Comparison of ENCODE assay signal across 19 cellular contexts in genomic region chr2:97851172-97851571, GRCh38.
"Had no signal": no experiment of that assay in that cellular context is flagged by ENCODE, and none has a peak within 500 bp of the region (broad histone marks: within the 10 kb centered on the region; RNA-seq: fewer than 3 reads in every experiment).

No MANE protein-coding gene starts in this region.

- ATAC-seq: foreskin keratinocyte; left lung; stimulated activated memory B cell treated with anti-CD40 and anti-IgM and Interleukin-4, amounts not matched to agents 10 μg/mL and 1 μg/mL and 100 μg/mL, for 72 hours had no signal

- H3K4me3 Mint-ChIP-seq: activated B cell treated with CpG ODN at 0.5 μM for 24 hours; activated naive CD8-positive, alpha-beta T cell treated with anti-CD3 and anti-CD28 coated beads for 36 hours; central memory CD8-positive, alpha-beta T cell; stimulated activated memory B cell treated with anti-CD40 and anti-IgM and Interleukin-4, amounts not matched to agents 10 μg/mL and 1 μg/mL and 100 μg/mL, for 72 hours had no signal

- H3K9me3 Mint-ChIP-seq: activated B cell treated with CpG ODN at 0.5 μM for 24 hours; activated naive CD8-positive, alpha-beta T cell treated with anti-CD3 and anti-CD28 coated beads for 36 hours; central memory CD8-positive, alpha-beta T cell; naive B cell; stimulated activated memory B cell treated with anti-CD40 and anti-IgM and Interleukin-4, amounts not matched to agents 10 μg/mL and 1 μg/mL and 100 μg/mL, for 72 hours had no signal

- H3K27ac Mint-ChIP-seq: activated B cell treated with CpG ODN at 0.5 μM for 24 hours; activated naive CD8-positive, alpha-beta T cell treated with anti-CD3 and anti-CD28 coated beads for 36 hours had no signal

- H3K27me3 Mint-ChIP-seq: activated B cell treated with CpG ODN at 0.5 μM for 24 hours; activated naive CD8-positive, alpha-beta T cell treated with anti-CD3 and anti-CD28 coated beads for 36 hours; central memory CD8-positive, alpha-beta T cell; naive B cell; stimulated activated memory B cell treated with anti-CD40 and anti-IgM and Interleukin-4, amounts not matched to agents 10 μg/mL and 1 μg/mL and 100 μg/mL, for 72 hours had no signal

- DNase-seq: activated B cell treated with CpG ODN at 0.5 μM for 24 hours; activated CD4-positive, alpha-beta T cell treated with anti-CD3 and anti-CD28 coated beads, Interleukin-2, amount 50 U/mL, for 1 hour; activated naive CD8-positive, alpha-beta T cell treated with anti-CD3 and anti-CD28 coated beads for 36 hours; anterior cingulate cortex; brain microvascular endothelial cell; cortex of kidney; effector CD8-positive, alpha-beta T cell; foreskin keratinocyte; glutamatergic neuron; hypothalamus; kidney; left lung; mammary epithelial cell; naive B cell; stimulated activated CD4-positive, alpha-beta T cell treated with anti-CD3 and anti-CD28 coated beads, Interleukin-2, amount 100 ng/mL, for 24 hours; substantia nigra; uterus had no signal
